1 cellular context compared by ENCODE assay signal in the genomic region with DNA sequence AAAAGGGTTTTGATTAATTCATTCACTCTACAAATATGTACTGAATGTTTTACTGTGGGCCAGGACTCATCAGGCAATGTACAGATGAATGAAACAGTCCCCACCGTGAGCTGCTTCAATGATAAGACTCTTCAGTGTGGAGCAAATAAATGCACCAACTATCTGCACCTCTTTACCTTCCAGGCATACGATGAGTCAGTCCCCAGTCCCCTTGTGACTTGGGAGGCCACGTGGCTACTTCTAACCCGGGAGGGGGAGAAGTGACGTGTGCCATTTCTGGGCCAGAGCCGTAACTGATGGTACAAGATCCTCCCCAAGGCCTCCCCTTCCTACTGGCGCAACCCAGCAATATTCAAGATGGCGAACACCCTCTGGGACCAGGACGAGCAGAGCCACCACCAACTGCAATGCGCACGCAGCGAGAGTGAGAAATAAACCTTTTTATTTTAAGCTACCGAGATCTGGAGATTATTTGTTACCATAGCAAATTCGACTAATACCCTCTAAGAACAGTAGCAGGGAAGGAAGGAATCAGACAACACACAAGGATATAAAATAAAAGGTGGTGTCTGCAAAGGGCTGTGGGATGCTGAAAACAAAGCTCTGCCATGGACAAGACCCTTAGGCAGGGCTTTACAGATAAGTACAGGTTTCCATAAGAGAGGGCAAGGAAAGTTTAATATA.
TF ChIP-seq lines count a peak whose summit lies in the region.

No MANE protein-coding gene starts in this region.

TF ChIP-seq in K562, 482 proteins besides CTCF, POLR2A, EP300 and RAD21 (continued from another document and continues in another):
- TF ChIP-seq, protein P1, sequence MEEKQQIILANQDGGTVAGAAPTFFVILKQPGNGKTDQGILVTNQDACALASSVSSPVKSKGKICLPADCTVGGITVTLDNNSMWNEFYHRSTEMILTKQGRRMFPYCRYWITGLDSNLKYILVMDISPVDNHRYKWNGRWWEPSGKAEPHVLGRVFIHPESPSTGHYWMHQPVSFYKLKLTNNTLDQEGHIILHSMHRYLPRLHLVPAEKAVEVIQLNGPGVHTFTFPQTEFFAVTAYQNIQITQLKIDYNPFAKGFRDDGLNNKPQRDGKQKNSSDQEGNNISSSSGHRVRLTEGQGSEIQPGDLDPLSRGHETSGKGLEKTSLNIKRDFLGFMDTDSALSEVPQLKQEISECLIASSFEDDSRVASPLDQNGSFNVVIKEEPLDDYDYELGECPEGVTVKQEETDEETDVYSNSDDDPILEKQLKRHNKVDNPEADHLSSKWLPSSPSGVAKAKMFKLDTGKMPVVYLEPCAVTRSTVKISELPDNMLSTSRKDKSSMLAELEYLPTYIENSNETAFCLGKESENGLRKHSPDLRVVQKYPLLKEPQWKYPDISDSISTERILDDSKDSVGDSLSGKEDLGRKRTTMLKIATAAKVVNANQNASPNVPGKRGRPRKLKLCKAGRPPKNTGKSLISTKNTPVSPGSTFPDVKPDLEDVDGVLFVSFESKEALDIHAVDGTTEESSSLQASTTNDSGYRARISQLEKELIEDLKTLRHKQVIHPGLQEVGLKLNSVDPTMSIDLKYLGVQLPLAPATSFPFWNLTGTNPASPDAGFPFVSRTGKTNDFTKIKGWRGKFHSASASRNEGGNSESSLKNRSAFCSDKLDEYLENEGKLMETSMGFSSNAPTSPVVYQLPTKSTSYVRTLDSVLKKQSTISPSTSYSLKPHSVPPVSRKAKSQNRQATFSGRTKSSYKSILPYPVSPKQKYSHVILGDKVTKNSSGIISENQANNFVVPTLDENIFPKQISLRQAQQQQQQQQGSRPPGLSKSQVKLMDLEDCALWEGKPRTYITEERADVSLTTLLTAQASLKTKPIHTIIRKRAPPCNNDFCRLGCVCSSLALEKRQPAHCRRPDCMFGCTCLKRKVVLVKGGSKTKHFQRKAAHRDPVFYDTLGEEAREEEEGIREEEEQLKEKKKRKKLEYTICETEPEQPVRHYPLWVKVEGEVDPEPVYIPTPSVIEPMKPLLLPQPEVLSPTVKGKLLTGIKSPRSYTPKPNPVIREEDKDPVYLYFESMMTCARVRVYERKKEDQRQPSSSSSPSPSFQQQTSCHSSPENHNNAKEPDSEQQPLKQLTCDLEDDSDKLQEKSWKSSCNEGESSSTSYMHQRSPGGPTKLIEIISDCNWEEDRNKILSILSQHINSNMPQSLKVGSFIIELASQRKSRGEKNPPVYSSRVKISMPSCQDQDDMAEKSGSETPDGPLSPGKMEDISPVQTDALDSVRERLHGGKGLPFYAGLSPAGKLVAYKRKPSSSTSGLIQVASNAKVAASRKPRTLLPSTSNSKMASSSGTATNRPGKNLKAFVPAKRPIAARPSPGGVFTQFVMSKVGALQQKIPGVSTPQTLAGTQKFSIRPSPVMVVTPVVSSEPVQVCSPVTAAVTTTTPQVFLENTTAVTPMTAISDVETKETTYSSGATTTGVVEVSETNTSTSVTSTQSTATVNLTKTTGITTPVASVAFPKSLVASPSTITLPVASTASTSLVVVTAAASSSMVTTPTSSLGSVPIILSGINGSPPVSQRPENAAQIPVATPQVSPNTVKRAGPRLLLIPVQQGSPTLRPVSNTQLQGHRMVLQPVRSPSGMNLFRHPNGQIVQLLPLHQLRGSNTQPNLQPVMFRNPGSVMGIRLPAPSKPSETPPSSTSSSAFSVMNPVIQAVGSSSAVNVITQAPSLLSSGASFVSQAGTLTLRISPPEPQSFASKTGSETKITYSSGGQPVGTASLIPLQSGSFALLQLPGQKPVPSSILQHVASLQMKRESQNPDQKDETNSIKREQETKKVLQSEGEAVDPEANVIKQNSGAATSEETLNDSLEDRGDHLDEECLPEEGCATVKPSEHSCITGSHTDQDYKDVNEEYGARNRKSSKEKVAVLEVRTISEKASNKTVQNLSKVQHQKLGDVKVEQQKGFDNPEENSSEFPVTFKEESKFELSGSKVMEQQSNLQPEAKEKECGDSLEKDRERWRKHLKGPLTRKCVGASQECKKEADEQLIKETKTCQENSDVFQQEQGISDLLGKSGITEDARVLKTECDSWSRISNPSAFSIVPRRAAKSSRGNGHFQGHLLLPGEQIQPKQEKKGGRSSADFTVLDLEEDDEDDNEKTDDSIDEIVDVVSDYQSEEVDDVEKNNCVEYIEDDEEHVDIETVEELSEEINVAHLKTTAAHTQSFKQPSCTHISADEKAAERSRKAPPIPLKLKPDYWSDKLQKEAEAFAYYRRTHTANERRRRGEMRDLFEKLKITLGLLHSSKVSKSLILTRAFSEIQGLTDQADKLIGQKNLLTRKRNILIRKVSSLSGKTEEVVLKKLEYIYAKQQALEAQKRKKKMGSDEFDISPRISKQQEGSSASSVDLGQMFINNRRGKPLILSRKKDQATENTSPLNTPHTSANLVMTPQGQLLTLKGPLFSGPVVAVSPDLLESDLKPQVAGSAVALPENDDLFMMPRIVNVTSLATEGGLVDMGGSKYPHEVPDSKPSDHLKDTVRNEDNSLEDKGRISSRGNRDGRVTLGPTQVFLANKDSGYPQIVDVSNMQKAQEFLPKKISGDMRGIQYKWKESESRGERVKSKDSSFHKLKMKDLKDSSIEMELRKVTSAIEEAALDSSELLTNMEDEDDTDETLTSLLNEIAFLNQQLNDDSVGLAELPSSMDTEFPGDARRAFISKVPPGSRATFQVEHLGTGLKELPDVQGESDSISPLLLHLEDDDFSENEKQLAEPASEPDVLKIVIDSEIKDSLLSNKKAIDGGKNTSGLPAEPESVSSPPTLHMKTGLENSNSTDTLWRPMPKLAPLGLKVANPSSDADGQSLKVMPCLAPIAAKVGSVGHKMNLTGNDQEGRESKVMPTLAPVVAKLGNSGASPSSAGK (IDR thresholded peaks at IDR 0.05) = peak; percentile 86
- TF ChIP-seq SOX6 (IDR thresholded peaks at IDR 0.05) (peak; percentile 77), TAF9B (IDR thresholded peaks at IDR 0.05; ENCODE audit: partially characterized antibody) (peak; percentile 97), GTF2B (IDR thresholded peaks at IDR 0.05; ENCODE audit: extremely low read depth, insufficient read length) (peak; percentile 34), TBP (optimal IDR thresholded peaks at IDR 0.05; ENCODE audit: low read depth, low read length) (peak; percentile 92), IRF9 (tag; IDR thresholded peaks at IDR 0.05) (peak; percentile 25; the same call in 1 of the 2 replicates), NFRKB (IDR thresholded peaks at IDR 0.05; ENCODE audit: low read depth) (peak; percentile 100), ZNF134 (CRISPR knock-in tag; conservative IDR thresholded peaks at IDR 0.05) (peak; percentile 99), NBN (IDR thresholded peaks at IDR 0.05; ENCODE audit: low read depth) (peak; percentile 83), HSF4 (CRISPR knock-in tag; IDR thresholded peaks at IDR 0.05; ENCODE audit: borderline replicate concordance) (0 out of 2 replicates have a peak, but pooled peaks have one; percentile 21), ZNF384 (IDR thresholded peaks at IDR 0.05; ENCODE audit: low read depth, low read length) (0 out of 2 replicates have a peak, but pooled peaks have one; percentile 23), NR4A1 (CRISPR knock-in tag; IDR thresholded peaks at IDR 0.05) (0 out of 2 replicates have a peak, but pooled peaks have one; percentile 60), NR4A1 (tag; IDR thresholded peaks at IDR 0.05) (no peak), RAD51 (IDR thresholded peaks at IDR 0.05; ENCODE audit: borderline replicate concordance, low read depth) (peak; percentile 97), TRIM28 (IDR thresholded peaks at IDR 0.05) (peak; percentile 44; the same call in 1 of the 2 replicates), ATF3 (IDR thresholded peaks at IDR 0.05) (peak; percentile 97), ATF3 (CRISPR knock-in tag; conservative IDR thresholded peaks at IDR 0.05) (peak; percentile 88), JUND (IDR thresholded peaks at IDR 0.05; ENCODE audit: borderline replicate concordance, low read depth, low read length) (peak; percentile 99), JUND (tag; IDR thresholded peaks at IDR 0.05; ENCODE audit: borderline replicate concordance, low read depth, low read length) (peak; percentile 99), USF1 (CRISPR knock-in tag; IDR thresholded peaks at IDR 0.05) (peak; percentile 98), JUNB (CRISPR knock-in tag; conservative IDR thresholded peaks at IDR 0.05) (peak; percentile 77), ATF4 (CRISPR knock-in tag; IDR thresholded peaks at IDR 0.05) (peak; percentile 73), MTA2 (IDR thresholded peaks at IDR 0.05; ENCODE audit: low read depth) (peak; percentile 34; the same call in 1 of the 2 replicates), CBX5 (IDR thresholded peaks at IDR 0.05; ENCODE audit: borderline replicate concordance, low read depth) (0 out of 2 replicates have a peak, but pooled peaks have one; percentile 43), SAP30 (IDR thresholded peaks at IDR 0.05; ENCODE audit: borderline replicate concordance, insufficient read depth, low read depth, low read length, poor library complexity, severe bottlenecking) (peak; percentile 62), NR2C2 (CRISPR knock-in tag; IDR thresholded peaks at IDR 0.05) (no peak), NR2C2 (tag; IDR thresholded peaks at IDR 0.05) (peak; percentile 51; the same call in 1 of the 2 replicates), ZKSCAN3 (CRISPR knock-in tag; IDR thresholded peaks at IDR 0.05) (no peak), ZC3H8 (IDR thresholded peaks at IDR 0.05) (no peak), GABPB1 (CRISPR knock-in tag; IDR thresholded peaks at IDR 0.05) (peak; percentile 60; the same call in 1 of the 2 replicates), MEF2D (tag; conservative IDR thresholded peaks at IDR 0.05; ENCODE audit: low read depth) (peak; percentile 53; the same call in 1 of the 2 replicates)
- TF ChIP-seq, protein P2, sequence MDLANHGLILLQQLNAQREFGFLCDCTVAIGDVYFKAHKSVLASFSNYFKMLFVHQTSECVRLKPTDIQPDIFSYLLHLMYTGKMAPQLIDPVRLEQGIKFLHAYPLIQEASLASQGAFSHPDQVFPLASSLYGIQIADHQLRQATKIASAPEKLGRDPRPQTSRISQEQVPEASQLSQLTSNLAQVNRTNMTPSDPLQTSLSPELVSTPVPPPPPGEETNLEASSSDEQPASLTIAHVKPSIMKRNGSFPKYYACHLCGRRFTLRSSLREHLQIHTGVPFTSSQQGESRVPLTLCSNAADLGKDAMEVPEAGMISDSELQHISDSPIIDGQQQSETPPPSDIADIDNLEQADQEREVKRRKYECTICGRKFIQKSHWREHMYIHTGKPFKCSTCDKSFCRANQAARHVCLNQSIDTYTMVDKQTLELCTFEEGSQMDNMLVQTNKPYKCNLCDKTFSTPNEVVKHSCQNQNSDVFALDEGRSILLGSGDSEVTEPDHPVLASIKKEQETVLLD (IDR thresholded peaks at IDR 0.05) = 0 out of 2 replicates have a peak, but pooled peaks have one; percentile 31
